In the genomic region with DNA sequence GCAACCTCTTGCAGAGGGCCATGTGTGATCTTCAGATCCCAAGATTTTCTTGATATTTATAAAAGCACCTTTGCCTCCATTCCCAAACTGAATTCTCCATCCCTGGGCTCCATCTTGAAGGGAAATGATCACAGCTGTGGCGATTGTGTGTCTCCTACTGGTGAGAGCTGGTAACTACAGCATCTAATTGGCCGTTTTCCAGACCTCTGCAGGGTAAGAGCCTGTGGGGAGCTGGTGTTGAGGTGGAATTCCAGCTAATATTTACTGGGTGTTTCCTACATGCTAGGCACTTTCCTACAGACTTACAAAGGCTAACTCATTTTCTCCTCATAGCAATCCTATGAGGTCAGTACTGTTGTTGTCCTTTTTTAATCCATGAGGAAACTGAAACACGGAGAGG, we compare ENCODE assay signal across 7 cellular contexts. TPM values are rescaled to one million over a fixed set of nuclear protein-coding genes. Genes with fewer than 3 reads are reported as not detected.
DNase-seq lines count a peak whose midpoint lies in the region; ATAC-seq and TF ChIP-seq lines count a peak whose summit lies in the region.

No MANE protein-coding gene starts in this region.

- H3K9ac ChIP-seq in DND-41 (ENCODE audit: low read depth, low read length) = no peak overlapping the region

- DNase-seq in DND-41 (peak; percentile 54), HAP-1 (ENCODE audit: low spot score in 2 of 2) (peak; percentile 12 to 65), RWPE1 (ENCODE audit: low spot score) (no peak), esophagus squamous epithelium (lab: John Stamatoyannopoulos, UW) (no peak), retinal pigment epithelial cell (ENCODE audit: low read depth) (peak; percentile 16), Right ventricle myocardium superior (no peak)

- no peaks in the 10 kb centered on the region for H3K79me2 ChIP-seq in DND-41 (ENCODE audit: insufficient read depth, low read length)

- CTCF ChIA-PET in RWPE1 (lab: Yijun Ruan, JAX) = interaction anchor here (0.5 to 1.0 kb wide), 3 partner anchors 23 to 163 kb away, joined by 3 to 6 read pairs (median 4); no protein-coding TSS in a partner anchor

- no peak overlapping the region for H3K4me3 ChIP-seq in DND-41 (ENCODE audit: low read depth in 1 of 2, low read length in 2 of 2)
- no peak overlapping the region for H3K4me3 ChIP-seq in HAP-1
- H3K4me3 ChIP-seq in esophagus squamous epithelium = no peak overlapping the region
- H3K4me3 ChIP-seq in retinal pigment epithelial cell (ENCODE audit: low read length) = no peak overlapping the region

- ATAC-seq in DND-41 (ENCODE audit: insufficient read depth, low read depth) (no peak), HG03469 (IDR thresholded peaks at IDR 0.05; ENCODE audit: unreplicated experiment) (no peak), Right ventricle myocardium superior (ENCODE audit: poor library complexity) (no peak)

- H3K27me3 ChIP-seq in DND-41 (ENCODE audit: insufficient read depth, low read length, poor library complexity) (no peaks in the 10 kb centered on the region), HAP-1 (ENCODE audit: low read depth) (no peaks in the 10 kb centered on the region), esophagus squamous epithelium (no peaks in the 10 kb centered on the region)

- no peak overlapping the region for H3K4me2 ChIP-seq in DND-41 (ENCODE audit: insufficient read depth, low read length)

- no peak overlapping the region for H3K27ac ChIP-seq in DND-41 (ENCODE audit: low read length)
- H3K27ac ChIP-seq in RWPE1 = no peak overlapping the region
- H3K27ac ChIP-seq in esophagus squamous epithelium = no peak overlapping the region

- in situ Hi-C loops in HAP-1 (cut with MboI; ENCODE audit: low sequenced_read_pairs) = loop anchor here (25.0 kb wide), 1 partner anchor 398 kb away; no protein-coding TSS in a partner anchor

- intact Hi-C loops in esophagus squamous epithelium (cut with DNase I) = no loop called here
- intact Hi-C loops in Right ventricle myocardium superior (cut with DNase I) = no loop called here

- peaks cover 31% of the 10 kb centered on the region for H3K4me1 ChIP-seq in DND-41 (ENCODE audit: insufficient read depth, low read length)
- H3K4me1 ChIP-seq in HAP-1 = 0 out of 2 replicates have a peak, but pooled peaks cover 4% of the 10 kb centered on the region
- H3K4me1 ChIP-seq in esophagus squamous epithelium = peaks cover 0 to 33% (median 6%) of the 10 kb centered on the region in 3 donors

- H3K36me3 ChIP-seq in DND-41 (ENCODE audit: insufficient read depth, low read length) (no peaks in the 10 kb centered on the region), HAP-1 (replicated peaks) (no peaks in the 10 kb centered on the region), esophagus squamous epithelium (no peaks in the 10 kb centered on the region)

- no peaks in the 10 kb centered on the region for H4K20me1 ChIP-seq in DND-41 (ENCODE audit: insufficient read depth, low read length)

- POLR2A ChIA-PET in RWPE1 (lab: Yijun Ruan, JAX; ENCODE audit: low non-redundant PET) = no interaction called here

- H3K9me3 ChIP-seq in DND-41 (ENCODE audit: insufficient read depth, low read length, severe bottlenecking) (no peaks in the 10 kb centered on the region), HAP-1 (no peaks in the 10 kb centered on the region), esophagus squamous epithelium (no peaks in the 10 kb centered on the region)

- WGBS in esophagus squamous epithelium, 2 donors = 32 to 34% methylated on average over 3 of the region's 3 CpGs

- peak; percentile 82 for TF ChIP-seq CTCF in DND-41 (IDR thresholded peaks at IDR 0.05; ENCODE audit: borderline replicate concordance, extremely low read depth, low read length, poor library complexity, severe bottlenecking)
- peak; percentile 23; the same call in 1 of the 2 replicates for TF ChIP-seq CTCF in RWPE1 (conservative IDR thresholded peaks at IDR 0.05; ENCODE audit: low read depth)
- peak; percentile 32 to 72 (median 50) for TF ChIP-seq CTCF in esophagus squamous epithelium (IDR thresholded peaks at IDR 0.05)
- TF ChIP-seq CTCF in retinal pigment epithelial cell (conservative IDR thresholded peaks at IDR 0.05; ENCODE audit: low read depth, low read length) = peak; percentile 74

- no peak overlapping the region for H2AFZ ChIP-seq in DND-41 (ENCODE audit: low read depth, low read length)

- TF ChIP-seq POLR2A in esophagus squamous epithelium (IDR thresholded peaks at IDR 0.05) = no peak

RNA-seq across cellular contexts. Expression of a gene that starts 59.2 kb away (rescaled TPM):
- total RNA-seq in esophagus squamous epithelium (under 1 TPM in 3 of 4 donors, not detected in 1; 0.04 to 0.38 (median 0.06) TPM), Right ventricle myocardium superior (1.2 TPM)

Comparison
In these comparisons a context has a peak if more than half of its experiments do, and no peak if none do; other contexts are left out.
1. DNase-seq: peak in DND-41 (single experiment), HAP-1 (2 of 2) and retinal pigment epithelial cell (single experiment); none in RWPE1 (single experiment), esophagus squamous epithelium (single experiment) and Right ventricle myocardium superior (single experiment).
2. CTCF ChIP-seq: peak in every context shown above with its lines; median percentile 82 in DND-41; 74 in retinal pigment epithelial cell; 50 in esophagus squamous epithelium; 23 in RWPE1.